ENCODE assay signal across 24 cellular contexts in genomic region chr19:2537544-2537943, GRCh38.
DNase-seq lines count a peak whose midpoint lies in the region; ATAC-seq and TF ChIP-seq lines count a peak whose summit lies in the region.
"Had no signal": no experiment of that assay in that cellular context is flagged by ENCODE, and none has a peak within 500 bp of the region (broad histone marks: within the 10 kb centered on the region; RNA-seq: fewer than 3 reads in every experiment).

No MANE protein-coding gene starts in this region.

- H3K27me3 ChIP-seq in right cardiac atrium (ENCODE audit: control insufficient read depth, insufficient read depth), result no peaks in the 10 kb centered on the region
- H3K27me3 ChIP-seq in left ventricle myocardium inferior (ENCODE audit: low read depth), result no peaks in the 10 kb centered on the region
- H3K27me3 ChIP-seq: adrenal gland, cardiac muscle cell, gastrocnemius medialis had no signal

- H3K4me3 ChIP-seq in right cardiac atrium (ENCODE audit: low read length), result no peak overlapping the region
- no peak overlapping the region for H3K4me3 ChIP-seq in left ventricle myocardium inferior
- H3K4me3 ChIP-seq: adrenal gland, cardiac muscle cell, gastrocnemius medialis, thoracic aorta had no signal

- in situ Hi-C loops in KBM-7 (cut with MboI; ENCODE audit: low pct_unique_long_range_greater_than_20kb, low sequenced_read_pairs), result no loop called here

- no peaks in the 10 kb centered on the region for H3K36me3 Mint-ChIP-seq in activated CD8-positive, alpha-beta T cell treated with anti-CD3 and anti-CD28 coated beads, Interleukin-2, amount 10 ng/mL, durations not matched to agents 7 days and 5 days (ENCODE audit: low read depth)
- H3K36me3 Mint-ChIP-seq: CD8-positive, alpha-beta memory T cell; naive thymus-derived CD4-positive, alpha-beta T cell had no signal

- H3K27me3 Mint-ChIP-seq in activated CD8-positive, alpha-beta T cell treated with anti-CD3 and anti-CD28 coated beads, Interleukin-2, amount 10 ng/mL, durations not matched to agents 7 days and 5 days (ENCODE audit: low read depth), result no peaks in the 10 kb centered on the region
- H3K27me3 Mint-ChIP-seq: memory B cell; naive thymus-derived CD4-positive, alpha-beta T cell had no signal

- no peaks in the 10 kb centered on the region for H3K9me3 Mint-ChIP-seq in activated CD8-positive, alpha-beta T cell treated with anti-CD3 and anti-CD28 coated beads, Interleukin-2, amount 10 ng/mL, durations not matched to agents 7 days and 5 days (ENCODE audit: insufficient read depth)
- H3K9me3 Mint-ChIP-seq: activated T-helper 2 cell treated with anti-CD3 and anti-CD28 coated beads, Interferon-gamma antibody, Interleukin-2, Interleukin-4, amounts not matched to agents 10 μg/mL and 5 μg/mL and 100 μg/mL, durations not matched to agents 14 hours and 24 hours and 36 hours; CD8-positive, alpha-beta memory T cell; memory B cell had no signal

- no peak overlapping the region for H3K27ac ChIP-seq in right cardiac atrium (ENCODE audit: low read length)
- H3K27ac ChIP-seq in left ventricle myocardium inferior (replicated peaks), result no peak overlapping the region
- H3K27ac ChIP-seq: adrenal gland, cardiac muscle cell, gastrocnemius medialis, thoracic aorta had no signal

- no peak overlapping the region for H3K4me3 Mint-ChIP-seq in activated CD8-positive, alpha-beta T cell treated with anti-CD3 and anti-CD28 coated beads, Interleukin-2, amount 10 ng/mL, durations not matched to agents 7 days and 5 days
- H3K4me3 Mint-ChIP-seq: CD8-positive, alpha-beta memory T cell; memory B cell; naive thymus-derived CD4-positive, alpha-beta T cell had no signal

- no peak for TF ChIP-seq CTCF in left ventricle myocardium inferior (IDR thresholded peaks at IDR 0.05; ENCODE audit: borderline replicate concordance)

- POLR2A ChIA-PET in activated CD8-positive, alpha-beta T cell treated with anti-CD3 and anti-CD28 coated beads, Interleukin-2, amount 10 ng/mL, durations not matched to agents 7 days and 5 days (lab: Charles Lee), result interaction anchor here (1.4 kb wide), 1 partner anchor 62 kb away, joined by 7 read pairs; the partner anchor contains the start of gene GADD45B

- peak overlapping the region; percentile 49 for H3K27ac Mint-ChIP-seq in activated CD8-positive, alpha-beta T cell treated with anti-CD3 and anti-CD28 coated beads, Interleukin-2, amount 10 ng/mL, durations not matched to agents 7 days and 5 days
- H3K27ac Mint-ChIP-seq: activated T-helper 2 cell treated with anti-CD3 and anti-CD28 coated beads, Interferon-gamma antibody, Interleukin-2, Interleukin-4, amounts not matched to agents 10 μg/mL and 5 μg/mL and 100 μg/mL, durations not matched to agents 14 hours and 24 hours and 36 hours; CD8-positive, alpha-beta memory T cell; memory B cell had no signal

- 81% methylated on average over 9 of the region's 9 CpGs for WGBS in right cardiac atrium

- H3K9me3 ChIP-seq in right cardiac atrium (ENCODE audit: control insufficient read depth, low read length) (no peaks in the 10 kb centered on the region), left ventricle myocardium inferior (replicated peaks) (peaks cover 6% of the 10 kb centered on the region)
- H3K9me3 ChIP-seq: adrenal gland, gastrocnemius medialis, thoracic aorta had no signal

- CTCF ChIA-PET in activated CD8-positive, alpha-beta T cell treated with anti-CD3 and anti-CD28 coated beads, Interleukin-2, amount 10 ng/mL, durations not matched to agents 7 days and 5 days (lab: Charles Lee), result no interaction called here

- ATAC-seq in right cardiac atrium (no peak), GM19023 (IDR thresholded peaks at IDR 0.05; ENCODE audit: unreplicated experiment) (no peak)
- no peak for ATAC-seq in activated CD8-positive, alpha-beta T cell treated with anti-CD3 and anti-CD28 coated beads, Interleukin-2, amount 10 ng/mL, durations not matched to agents 7 days and 5 days
- ATAC-seq: gastrocnemius medialis; naive thymus-derived CD4-positive, alpha-beta T cell; Right ventricle myocardium inferior had no signal

- intact Hi-C loops in right cardiac atrium (cut with DNase I) (loop anchor here in 1 of 4 donors (5.0 kb wide), 1 partner anchor 40 kb away; no protein-coding TSS in a partner anchor), left ventricle myocardium inferior (cut with micrococcal nuclease) (no loop called here)

- H3K36me3 ChIP-seq in left ventricle myocardium inferior, result no peaks in the 10 kb centered on the region
- H3K36me3 ChIP-seq: adrenal gland, cardiac muscle cell, gastrocnemius medialis, thoracic aorta had no signal

- peaks cover 9% of the 10 kb centered on the region for H3K4me1 ChIP-seq in right cardiac atrium (ENCODE audit: control insufficient read depth, insufficient read depth, low read length)
- peaks cover 35% of the 10 kb centered on the region for H3K4me1 ChIP-seq in left ventricle myocardium inferior

- peak; percentile 3 to 18 (median 18) for DNase-seq in right cardiac atrium
- DNase-seq in left ventricle myocardium inferior, result no peak
- peak; percentile 27 for DNase-seq in KBM-7
- DNase-seq in activated CD8-positive, alpha-beta T cell treated with anti-CD3 and anti-CD28 coated beads, Interleukin-2, amount 10 ng/mL, durations not matched to agents 7 days and 5 days, result no peak
- DNase-seq in stimulated activated CD8-positive, alpha-beta memory T cell treated with anti-CD3 and anti-CD28 coated beads, Interleukin-4, amount 100 ng/mL, for 48 hours, result peak; percentile 45
- DNase-seq in dedifferentiated amniotic fluid mesenchymal stem cell (ENCODE audit: extremely low spot score), result no peak
- no peak for DNase-seq in NCI-H1105 treated with DMSO at 0.1 percent for 48 hours (lab: John Stamatoyannopoulos, UW)
- DNase-seq: adrenal gland; CD8-positive, alpha-beta memory T cell; DMS79; gastrocnemius medialis; HCEC 1CT; naive thymus-derived CD4-positive, alpha-beta T cell; NCI-H1092; NCI-H2081 treated with DMSO at 0.1 percent for 48 hours; NCI-H510A; stimulated activated CD4-positive, alpha-beta T cell treated with anti-CD3 and anti-CD28 coated beads, Interleukin-4, amount 100 ng/mL, for 1 hour; SW 1271 had no signal

- H3K4me1 Mint-ChIP-seq in activated CD8-positive, alpha-beta T cell treated with anti-CD3 and anti-CD28 coated beads, Interleukin-2, amount 10 ng/mL, durations not matched to agents 7 days and 5 days (ENCODE audit: low read depth), result peaks cover 41% of the 10 kb centered on the region

Comparison
In these comparisons a context has a peak if more than half of its experiments do, and no peak if none do; other contexts are left out.
1. DNase-seq: peak in right cardiac atrium (3 of 3), KBM-7 (single experiment) and stimulated activated CD8-positive, alpha-beta memory T cell treated with anti-CD3 and anti-CD28 coated beads, Interleukin-4, amount 100 ng/mL, for 48 hours (single experiment); none in left ventricle myocardium inferior (single experiment), activated CD8-positive, alpha-beta T cell treated with anti-CD3 and anti-CD28 coated beads, Interleukin-2, amount 10 ng/mL, durations not matched to agents 7 days and 5 days (single experiment), dedifferentiated amniotic fluid mesenchymal stem cell (single experiment) and NCI-H1105 treated with DMSO at 0.1 percent for 48 hours (single experiment).